ENCODE assay signal across 2 cellular contexts in the genomic region with DNA sequence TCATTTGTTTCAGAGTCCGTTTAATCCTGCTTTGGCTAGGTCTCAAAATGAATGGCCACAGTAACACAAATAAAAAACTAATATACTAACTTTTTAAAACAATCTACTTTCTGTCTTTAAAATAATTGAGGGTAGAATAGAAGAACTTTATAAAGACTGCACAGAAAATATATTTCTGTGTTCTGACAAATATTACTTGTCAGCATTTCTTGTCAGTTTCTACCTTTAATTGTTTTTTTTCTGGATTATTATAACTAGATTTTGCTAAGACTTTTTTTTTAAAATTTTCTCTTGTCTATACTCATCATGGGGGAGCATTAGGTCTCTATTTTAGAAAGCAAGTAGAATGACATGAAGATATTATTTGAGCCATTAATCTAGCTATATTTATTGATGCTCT.
TF ChIP-seq lines count a peak whose summit lies in the region.

No MANE protein-coding gene starts in this region.

TF ChIP-seq in HepG2, 621 proteins besides CTCF, POLR2A, EP300 and RAD21 (continued from another document):
- TF ChIP-seq, protein P1, sequence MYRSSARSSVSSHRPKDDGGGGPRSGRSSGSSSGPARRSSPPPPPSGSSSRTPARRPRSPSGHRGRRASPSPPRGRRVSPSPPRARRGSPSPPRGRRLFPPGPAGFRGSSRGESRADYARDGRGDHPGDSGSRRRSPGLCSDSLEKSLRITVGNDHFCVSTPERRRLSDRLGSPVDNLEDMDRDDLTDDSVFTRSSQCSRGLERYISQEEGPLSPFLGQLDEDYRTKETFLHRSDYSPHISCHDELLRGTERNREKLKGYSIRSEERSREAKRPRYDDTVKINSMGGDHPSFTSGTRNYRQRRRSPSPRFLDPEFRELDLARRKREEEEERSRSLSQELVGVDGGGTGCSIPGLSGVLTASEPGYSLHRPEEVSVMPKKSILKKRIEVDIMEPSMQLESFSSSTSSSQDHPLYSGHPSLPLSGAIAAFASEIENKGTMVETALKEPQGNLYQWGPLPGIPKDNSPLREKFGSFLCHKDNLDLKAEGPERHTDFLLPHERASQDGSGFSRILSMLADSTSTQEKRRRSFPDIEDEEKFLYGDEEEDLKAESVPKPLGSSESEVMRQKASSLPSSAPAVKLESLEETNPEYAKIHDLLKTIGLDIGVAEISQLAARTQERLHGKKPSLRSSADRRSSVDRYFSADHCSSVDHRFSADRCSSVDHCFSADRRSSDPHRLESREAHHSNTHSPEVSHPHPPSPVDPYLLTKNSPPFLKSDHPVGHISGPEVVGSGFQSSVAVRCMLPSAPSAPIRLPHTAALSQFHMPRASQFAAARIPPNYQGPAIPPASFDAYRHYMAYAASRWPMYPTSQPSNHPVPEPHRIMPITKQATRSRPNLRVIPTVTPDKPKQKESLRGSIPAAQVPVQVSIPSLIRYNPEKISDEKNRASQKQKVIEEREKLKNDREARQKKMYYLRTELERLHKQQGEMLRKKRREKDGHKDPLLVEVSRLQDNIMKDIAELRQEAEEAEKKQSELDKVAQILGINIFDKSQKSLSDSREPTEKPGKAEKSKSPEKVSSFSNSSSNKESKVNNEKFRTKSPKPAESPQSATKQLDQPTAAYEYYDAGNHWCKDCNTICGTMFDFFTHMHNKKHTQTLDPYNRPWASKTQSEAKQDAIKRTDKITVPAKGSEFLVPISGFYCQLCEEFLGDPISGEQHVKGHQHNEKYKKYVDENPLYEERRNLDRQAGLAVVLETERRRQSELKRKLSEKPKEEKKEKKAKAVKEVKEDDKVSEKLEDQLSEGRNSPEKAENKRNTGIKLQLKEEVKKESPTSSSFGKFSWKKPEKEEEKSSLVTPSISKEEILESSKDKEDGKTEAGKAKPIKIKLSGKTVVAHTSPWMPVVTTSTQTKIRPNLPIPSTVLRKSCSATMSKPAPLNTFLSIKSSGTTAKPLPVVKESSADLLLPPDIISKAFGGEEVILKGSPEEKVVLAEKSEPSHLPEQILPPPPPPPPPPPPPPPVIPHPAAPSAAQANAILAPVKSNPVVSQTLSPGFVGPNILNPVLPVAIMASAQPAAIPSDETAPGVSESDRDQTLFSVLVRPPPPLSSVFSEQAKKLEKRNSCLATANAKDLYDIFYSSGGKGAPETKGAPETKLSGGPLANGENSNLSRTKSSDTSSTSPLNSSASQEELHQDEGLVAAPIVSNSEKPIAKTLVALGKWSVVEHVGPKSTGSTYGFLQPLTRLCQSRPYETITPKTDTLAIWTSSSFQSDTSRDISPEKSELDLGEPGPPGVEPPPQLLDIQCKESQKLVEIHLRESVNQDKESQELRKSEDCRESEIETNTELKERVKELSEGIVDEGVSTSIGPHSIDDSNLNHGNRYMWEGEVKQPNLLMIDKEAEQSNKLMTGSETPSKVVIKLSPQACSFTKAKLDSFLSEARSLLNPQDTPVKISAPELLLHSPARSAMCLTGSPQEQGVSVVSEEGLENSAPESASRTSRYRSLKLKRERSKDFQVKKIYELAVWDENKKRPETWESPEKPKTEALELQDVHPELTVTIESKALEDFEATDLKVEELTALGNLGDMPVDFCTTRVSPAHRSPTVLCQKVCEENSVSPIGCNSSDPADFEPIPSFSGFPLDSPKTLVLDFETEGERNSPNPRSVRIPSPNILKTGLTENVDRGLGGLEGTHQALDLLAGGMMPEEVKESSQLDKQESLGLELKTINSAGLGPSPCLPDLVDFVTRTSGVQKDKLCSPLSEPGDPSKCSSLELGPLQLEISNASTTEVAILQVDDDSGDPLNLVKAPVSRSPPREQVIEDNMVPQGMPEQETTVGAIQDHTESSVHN (CRISPR knock-in tag; IDR thresholded peaks at IDR 0.05): no peak
- TF ChIP-seq ZNF382 (CRISPR knock-in tag; IDR thresholded peaks at IDR 0.05; ENCODE audit: borderline replicate concordance) (no peak), MTA3 (CRISPR knock-in tag; IDR thresholded peaks at IDR 0.05) (no peak), MAFF (IDR thresholded peaks at IDR 0.05; ENCODE audit: low read depth, low read length) (peak; percentile 81)

TF ChIP-seq in K562, 482 proteins besides CTCF, POLR2A, EP300 and RAD21 (continued from another document):
- TF ChIP-seq, protein P2, sequence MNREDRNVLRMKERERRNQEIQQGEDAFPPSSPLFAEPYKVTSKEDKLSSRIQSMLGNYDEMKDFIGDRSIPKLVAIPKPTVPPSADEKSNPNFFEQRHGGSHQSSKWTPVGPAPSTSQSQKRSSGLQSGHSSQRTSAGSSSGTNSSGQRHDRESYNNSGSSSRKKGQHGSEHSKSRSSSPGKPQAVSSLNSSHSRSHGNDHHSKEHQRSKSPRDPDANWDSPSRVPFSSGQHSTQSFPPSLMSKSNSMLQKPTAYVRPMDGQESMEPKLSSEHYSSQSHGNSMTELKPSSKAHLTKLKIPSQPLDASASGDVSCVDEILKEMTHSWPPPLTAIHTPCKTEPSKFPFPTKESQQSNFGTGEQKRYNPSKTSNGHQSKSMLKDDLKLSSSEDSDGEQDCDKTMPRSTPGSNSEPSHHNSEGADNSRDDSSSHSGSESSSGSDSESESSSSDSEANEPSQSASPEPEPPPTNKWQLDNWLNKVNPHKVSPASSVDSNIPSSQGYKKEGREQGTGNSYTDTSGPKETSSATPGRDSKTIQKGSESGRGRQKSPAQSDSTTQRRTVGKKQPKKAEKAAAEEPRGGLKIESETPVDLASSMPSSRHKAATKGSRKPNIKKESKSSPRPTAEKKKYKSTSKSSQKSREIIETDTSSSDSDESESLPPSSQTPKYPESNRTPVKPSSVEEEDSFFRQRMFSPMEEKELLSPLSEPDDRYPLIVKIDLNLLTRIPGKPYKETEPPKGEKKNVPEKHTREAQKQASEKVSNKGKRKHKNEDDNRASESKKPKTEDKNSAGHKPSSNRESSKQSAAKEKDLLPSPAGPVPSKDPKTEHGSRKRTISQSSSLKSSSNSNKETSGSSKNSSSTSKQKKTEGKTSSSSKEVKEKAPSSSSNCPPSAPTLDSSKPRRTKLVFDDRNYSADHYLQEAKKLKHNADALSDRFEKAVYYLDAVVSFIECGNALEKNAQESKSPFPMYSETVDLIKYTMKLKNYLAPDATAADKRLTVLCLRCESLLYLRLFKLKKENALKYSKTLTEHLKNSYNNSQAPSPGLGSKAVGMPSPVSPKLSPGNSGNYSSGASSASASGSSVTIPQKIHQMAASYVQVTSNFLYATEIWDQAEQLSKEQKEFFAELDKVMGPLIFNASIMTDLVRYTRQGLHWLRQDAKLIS (CRISPR knock-in tag; IDR thresholded peaks at IDR 0.05): no peak
- no peak for TF ChIP-seq ZNF311 (CRISPR knock-in tag; IDR thresholded peaks at IDR 0.05)
- TF ChIP-seq, protein P3, sequence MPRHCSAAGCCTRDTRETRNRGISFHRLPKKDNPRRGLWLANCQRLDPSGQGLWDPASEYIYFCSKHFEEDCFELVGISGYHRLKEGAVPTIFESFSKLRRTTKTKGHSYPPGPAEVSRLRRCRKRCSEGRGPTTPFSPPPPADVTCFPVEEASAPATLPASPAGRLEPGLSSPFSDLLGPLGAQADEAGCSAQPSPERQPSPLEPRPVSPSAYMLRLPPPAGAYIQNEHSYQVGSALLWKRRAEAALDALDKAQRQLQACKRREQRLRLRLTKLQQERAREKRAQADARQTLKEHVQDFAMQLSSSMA (CRISPR knock-in tag; IDR thresholded peaks at IDR 0.05): no peak
- TF ChIP-seq CXXC5 (CRISPR knock-in tag; IDR thresholded peaks at IDR 0.05): no peak
- peak; percentile 71 for TF ChIP-seq MAFK (IDR thresholded peaks at IDR 0.05; ENCODE audit: low read length)
- peak; percentile 49 for TF ChIP-seq MAFG (tag; conservative IDR thresholded peaks at IDR 0.05)
- TF ChIP-seq ELF1 (tag; IDR thresholded peaks at IDR 0.05): no peak
- no peak for TF ChIP-seq FOXA3 (CRISPR knock-in tag; conservative IDR thresholded peaks at IDR 0.05 in 1 of 2, IDR thresholded peaks at IDR 0.05 in 1 of 2)
- peak; percentile 61; the same call in 1 of the 2 replicates for TF ChIP-seq MAFF (IDR thresholded peaks at IDR 0.05; ENCODE audit: low read length)
- TF ChIP-seq, protein P4, sequence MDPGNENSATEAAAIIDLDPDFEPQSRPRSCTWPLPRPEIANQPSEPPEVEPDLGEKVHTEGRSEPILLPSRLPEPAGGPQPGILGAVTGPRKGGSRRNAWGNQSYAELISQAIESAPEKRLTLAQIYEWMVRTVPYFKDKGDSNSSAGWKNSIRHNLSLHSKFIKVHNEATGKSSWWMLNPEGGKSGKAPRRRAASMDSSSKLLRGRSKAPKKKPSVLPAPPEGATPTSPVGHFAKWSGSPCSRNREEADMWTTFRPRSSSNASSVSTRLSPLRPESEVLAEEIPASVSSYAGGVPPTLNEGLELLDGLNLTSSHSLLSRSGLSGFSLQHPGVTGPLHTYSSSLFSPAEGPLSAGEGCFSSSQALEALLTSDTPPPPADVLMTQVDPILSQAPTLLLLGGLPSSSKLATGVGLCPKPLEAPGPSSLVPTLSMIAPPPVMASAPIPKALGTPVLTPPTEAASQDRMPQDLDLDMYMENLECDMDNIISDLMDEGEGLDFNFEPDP (CRISPR knock-in tag; IDR thresholded peaks at IDR 0.05): no peak
- TF ChIP-seq C11orf30 (IDR thresholded peaks at IDR 0.05; ENCODE audit: low read depth): peak; percentile 72
